9 cellular contexts compared by ENCODE assay signal in genomic region chr9:20242767-20243166, GRCh38.
DNase-seq lines count a peak whose midpoint lies in the region; ATAC-seq and TF ChIP-seq lines count a peak whose summit lies in the region.
"Had no signal": no experiment of that assay in that cellular context is flagged by ENCODE, and none has a peak within 500 bp of the region (broad histone marks: within the 10 kb centered on the region; RNA-seq: fewer than 3 reads in every experiment).

No MANE protein-coding gene starts in this region.

- H3K4me1 Mint-ChIP-seq in CD8-positive, alpha-beta T cell (ENCODE audit: low read depth) = peaks cover 56% of the 10 kb centered on the region
- peaks cover 68% of the 10 kb centered on the region for H3K4me1 Mint-ChIP-seq in activated naive CD8-positive, alpha-beta T cell (ENCODE audit: low read depth)

- no peaks in the 10 kb centered on the region for H3K27me3 ChIP-seq in CD8-positive, alpha-beta T cell (ENCODE audit: insufficient read depth, low read length)

- peak in 5 of 7 experiments; percentile 8 to 53 (median 18) for DNase-seq in CD8-positive, alpha-beta T cell
- DNase-seq in pons (ENCODE audit: low spot score) (no peak), HuH-7 (ENCODE audit: low spot score) (no peak), cerebellar cortex (ENCODE audit: low spot score) (no peak), sciatic nerve (ENCODE audit: low spot score) (no peak)

- POLR2A ChIA-PET in CD8-positive, alpha-beta T cell (lab: Charles Lee) = interaction anchor here (0.7 to 1.4 kb wide), 4 partner anchors 15 to 379 kb away, joined by 3 to 4 read pairs (median 4); partner anchors contain the start of gene MLLT3

- CTCF ChIA-PET in CD8-positive, alpha-beta T cell (lab: Charles Lee) = interaction anchor here (1.9 kb wide), 1 partner anchor 35 kb away, joined by 6 read pairs; no protein-coding TSS in a partner anchor

- H3K27ac Mint-ChIP-seq in CD8-positive, alpha-beta T cell = peak overlapping the region; percentile 60
- peak overlapping the region; percentile 76 for H3K27ac Mint-ChIP-seq in activated naive CD8-positive, alpha-beta T cell

- H3K36me3 ChIP-seq in CD8-positive, alpha-beta T cell (ENCODE audit: insufficient read depth, low read length) = no peaks in the 10 kb centered on the region

- intact Hi-C loops in CD8-positive, alpha-beta T cell (cut with DNase I, micrococcal nuclease) = loop anchor here in 1 of 2 experiments (10.0 kb wide), 1 partner anchor 318 kb away; no protein-coding TSS in a partner anchor
- intact Hi-C loops in sciatic nerve (cut with DNase I) = no loop called here

- peak overlapping the region; percentile 71 for H3K4me3 Mint-ChIP-seq in CD8-positive, alpha-beta T cell
- peak overlapping the region; percentile 72 for H3K4me3 Mint-ChIP-seq in activated naive CD8-positive, alpha-beta T cell

- peak; percentile 75 for ATAC-seq in CD8-positive, alpha-beta T cell
- ATAC-seq in GM19463 (IDR thresholded peaks at IDR 0.05; ENCODE audit: unreplicated experiment) (peak; percentile 95), HG03457 (IDR thresholded peaks at IDR 0.05; ENCODE audit: unreplicated experiment) (peak; percentile 93), sciatic nerve (no peak)

- H3K27ac ChIP-seq in CD8-positive, alpha-beta T cell (ENCODE audit: low read depth, low read length) = no peak overlapping the region

- H3K4me3 ChIP-seq in CD8-positive, alpha-beta T cell (ENCODE audit: low read depth, low read length) = peak overlapping the region; percentile 22
- H3K4me3 ChIP-seq: lung had no signal

- no peaks in the 10 kb centered on the region for H3K9me3 Mint-ChIP-seq in CD8-positive, alpha-beta T cell
- H3K9me3 Mint-ChIP-seq in activated naive CD8-positive, alpha-beta T cell (ENCODE audit: low read depth) = no peaks in the 10 kb centered on the region

- no peaks in the 10 kb centered on the region for H3K36me3 Mint-ChIP-seq in CD8-positive, alpha-beta T cell
- H3K36me3 Mint-ChIP-seq in activated naive CD8-positive, alpha-beta T cell = peaks cover 2% of the 10 kb centered on the region

- H3K9me3 ChIP-seq in CD8-positive, alpha-beta T cell (ENCODE audit: low read length) = no peaks in the 10 kb centered on the region

- TF ChIP-seq CTCF in CD8-positive, alpha-beta T cell (IDR thresholded peaks at IDR 0.05) = no peak

- no peaks in the 10 kb centered on the region for H3K27me3 Mint-ChIP-seq in CD8-positive, alpha-beta T cell (ENCODE audit: low read depth)
- no peaks in the 10 kb centered on the region for H3K27me3 Mint-ChIP-seq in activated naive CD8-positive, alpha-beta T cell

- H3K4me1 ChIP-seq in CD8-positive, alpha-beta T cell (ENCODE audit: insufficient read depth, low read length) = peaks cover 35% of the 10 kb centered on the region

Comparison
In these comparisons a context has a peak if more than half of its experiments do, and no peak if none do; other contexts are left out.
1. DNase-seq: peak in CD8-positive, alpha-beta T cell (5 of 7); none in pons (single experiment), HuH-7 (single experiment), cerebellar cortex (single experiment) and sciatic nerve (single experiment).